1 cellular context compared by ENCODE assay signal in genomic region chr17:79220715-79221291, GRCh38.
A peak's percentile ranks its signal among the peaks of the same experiment; 100 is the strongest.
TF ChIP-seq lines count a peak whose summit lies in the region.

No MANE protein-coding gene starts in this region.

TF ChIP-seq in GM23338, 12 proteins besides CTCF, POLR2A, EP300 and RAD21:
- TF ChIP-seq ZNF462 (CRISPR knock-in tag; IDR thresholded peaks at IDR 0.05) (no peak), POLR2AphosphoS5 (IDR thresholded peaks at IDR 0.05; ENCODE audit: low read depth) (peak; percentile 44; the same call in 1 of the 2 replicates)
